Comparison of ENCODE assay signal across 8 cellular contexts in genomic region chr1:234597894-234598293, GRCh38. TPM values are rescaled to one million over a fixed set of nuclear protein-coding genes. Genes with fewer than 3 reads are reported as not detected.
DNase-seq lines count a peak whose midpoint lies in the region; FAIRE-seq and TF ChIP-seq lines count a peak whose summit lies in the region.

No MANE protein-coding gene starts in this region.

- H3K9me3 ChIP-seq in effector memory CD4-positive, alpha-beta T cell (ENCODE audit: control insufficient read depth, low read length): no peaks in the 10 kb centered on the region
- no peaks in the 10 kb centered on the region for H3K9me3 ChIP-seq in osteoblast (ENCODE audit: low read depth, low read length)

- H3K79me2 ChIP-seq in osteoblast (ENCODE audit: insufficient read depth, low read length): peaks cover 16% of the 10 kb centered on the region

- no peak for FAIRE-seq in HTR-8/SVneo (lab: Jason Lieb, UNC)

- peaks cover 28% of the 10 kb centered on the region for H3K4me1 ChIP-seq in effector memory CD4-positive, alpha-beta T cell (ENCODE audit: control insufficient read depth, insufficient read depth, low read length, poor library complexity, severe bottlenecking)
- peaks cover 39% of the 10 kb centered on the region for H3K4me1 ChIP-seq in osteoblast (ENCODE audit: insufficient read depth, low read length)

- H3K27ac ChIP-seq in effector memory CD4-positive, alpha-beta T cell (ENCODE audit: insufficient read depth, low read length, poor library complexity, severe bottlenecking): no peak overlapping the region
- no peak overlapping the region for H3K27ac ChIP-seq in osteoblast (ENCODE audit: low read depth, low read length)

- no peaks in the 10 kb centered on the region for H4K20me1 ChIP-seq in osteoblast (ENCODE audit: insufficient read depth, low read length)

- H2AFZ ChIP-seq in osteoblast (ENCODE audit: low read length): no peak overlapping the region

- DNase-seq in NCI-H2107 treated with DMSO at 0.1 percent for 48 hours (lab: John Stamatoyannopoulos, UW; ENCODE audit: unreplicated experiment): peak; percentile 45
- DNase-seq in NCI-H2107 (lab: John Stamatoyannopoulos, UW): no peak
- DNase-seq in NCI-H1092 (lab: John Stamatoyannopoulos, UW): peak; percentile 42
- peak; percentile 41 for DNase-seq in activated CD4-positive, CD25-positive, alpha-beta regulatory T cell treated with anti-CD3 and anti-CD28 coated beads, Interleukin-2, amount 50 U/mL, for 16 hours (ENCODE audit: low read depth, low spot score)
- DNase-seq in effector memory CD4-positive, alpha-beta T cell: peak; percentile 24 to 36 (median 30)
- DNase-seq in osteoblast (ENCODE audit: insufficient read length, low spot score, missing footprints): peak; percentile 69
- no peak for DNase-seq in NCI-H2196 treated with DMSO at 0.1 percent for 48 hours (lab: John Stamatoyannopoulos, UW; ENCODE audit: unreplicated experiment)
- no peak for DNase-seq in HTR-8/SVneo (ENCODE audit: insufficient read length, low spot score)

- peak; percentile 62 for TF ChIP-seq CTCF in osteoblast (IDR thresholded peaks at IDR 0.05; ENCODE audit: extremely low read depth, low read depth, low read length)

- H3K4me3 ChIP-seq in effector memory CD4-positive, alpha-beta T cell (ENCODE audit: insufficient read depth, low read depth, low read length, poor library complexity, severe bottlenecking): no peak overlapping the region
- no peak overlapping the region for H3K4me3 ChIP-seq in osteoblast (ENCODE audit: insufficient read depth, low read length)

- no peaks in the 10 kb centered on the region for H3K36me3 ChIP-seq in effector memory CD4-positive, alpha-beta T cell (ENCODE audit: control insufficient read depth, insufficient read depth, low read length)
- peaks cover 6% of the 10 kb centered on the region for H3K36me3 ChIP-seq in osteoblast (ENCODE audit: insufficient read depth, low read length)

- no peaks in the 10 kb centered on the region for H3K27me3 ChIP-seq in effector memory CD4-positive, alpha-beta T cell (replicated peaks; ENCODE audit: control insufficient read depth, insufficient read depth, low read length, poor library complexity, severe bottlenecking)
- no peaks in the 10 kb centered on the region for H3K27me3 ChIP-seq in osteoblast (ENCODE audit: insufficient read depth, low read length)

- H3K4me2 ChIP-seq in osteoblast (ENCODE audit: insufficient read depth, low read length): no peak overlapping the region

RNA-seq across cellular contexts. Expression of gene IRF2BP2, which starts 12.1 kb away (rescaled TPM):
- total RNA-seq in osteoblast: 159 and 172 TPM in 2 replicates

Comparison
In these comparisons a context has a peak if more than half of its experiments do, and no peak if none do; other contexts are left out.
1. DNase-seq: peak in NCI-H2107 treated with DMSO at 0.1 percent for 48 hours (single experiment), NCI-H1092 (single experiment), activated CD4-positive, CD25-positive, alpha-beta regulatory T cell treated with anti-CD3 and anti-CD28 coated beads, Interleukin-2, amount 50 U/mL, for 16 hours (single experiment), effector memory CD4-positive, alpha-beta T cell (3 of 3) and osteoblast (single experiment); none in NCI-H2107 (single experiment), NCI-H2196 treated with DMSO at 0.1 percent for 48 hours (single experiment) and HTR-8/SVneo (single experiment).